ENCODE assay signal across 13 cellular contexts in the genomic region with DNA sequence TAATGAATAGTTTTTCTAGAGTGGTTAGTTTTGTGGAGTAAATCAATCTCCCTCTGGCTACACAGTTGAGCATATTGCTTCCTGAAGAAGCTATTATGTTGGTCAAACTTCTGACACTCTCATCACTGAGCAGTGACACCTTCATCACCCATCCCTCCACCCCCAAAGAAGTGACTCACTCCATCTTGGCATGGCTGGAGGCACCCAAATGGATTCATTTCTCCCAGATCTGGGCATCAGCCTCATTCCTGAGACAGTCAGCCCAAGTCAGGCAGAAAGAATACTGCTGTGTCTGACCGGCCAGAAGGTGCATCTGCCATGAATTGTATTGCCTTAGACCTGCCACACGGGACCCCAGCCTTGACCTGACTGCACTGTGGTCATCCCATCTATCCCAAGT.
DNase-seq lines count a peak whose midpoint lies in the region; ATAC-seq and TF ChIP-seq lines count a peak whose summit lies in the region.
"Had no signal": no experiment of that assay in that cellular context is flagged by ENCODE, and none has a peak within 500 bp of the region (broad histone marks: within the 10 kb centered on the region; RNA-seq: fewer than 3 reads in every experiment).

No MANE protein-coding gene starts in this region.

- H3K4me3 ChIP-seq in epithelial cell of esophagus (ENCODE audit: low read length) (no peak overlapping the region), stomach (no peak overlapping the region)

- no peak for TF ChIP-seq EP300 in stomach (IDR thresholded peaks at IDR 0.05)

- H3K9me3 ChIP-seq in stomach = peaks cover 0 to under 1% (median 0%) of the 10 kb centered on the region in 4 donors

- ATAC-seq in HG02642 (IDR thresholded peaks at IDR 0.05; ENCODE audit: poor library complexity, unreplicated experiment) = no peak

- H3K27me3 ChIP-seq in stomach = no peaks in the 10 kb centered on the region

- 82 to 94% (median 90%) methylated on average over 2 of the region's 2 CpGs for WGBS in stomach, 5 donors

- no peak for TF ChIP-seq CTCF in epithelial cell of esophagus (IDR thresholded peaks at IDR 0.05; ENCODE audit: insufficient read depth, low read depth, low read length, missing control alignments)
- TF ChIP-seq CTCF in stomach (IDR thresholded peaks at IDR 0.05) = no peak

- H3K27ac ChIP-seq in stomach = no peak overlapping the region
- H3K27ac ChIP-seq: C4-2B had no signal

- peaks cover 0 to 6% (median 0%) of the 10 kb centered on the region in 4 donors for H3K4me1 ChIP-seq in stomach

- H3K36me3 ChIP-seq in stomach = no peaks in the 10 kb centered on the region

- TF ChIP-seq POLR2A in stomach (IDR thresholded peaks at IDR 0.05) = no peak

- intact Hi-C loops in stomach (cut with DNase I; ENCODE audit: low total_unique reads) = no loop called here

- peak; percentile 36 for DNase-seq in GM03348 (ENCODE audit: low spot score)
- peak; percentile 4 for DNase-seq in RKO (ENCODE audit: low spot score)
- DNase-seq in epithelial cell of esophagus (ENCODE audit: low read depth) = peak; percentile 11
- DNase-seq in kidney tubule cell (ENCODE audit: low spot score) = peak; percentile 73
- DNase-seq in stomach = no peak
- DNase-seq in stimulated activated CD4-positive, alpha-beta T cell treated with anti-CD3 and anti-CD28 coated beads, Interleukin-4, amount 100 ng/mL, for 24 hours = no peak
- DNase-seq: ACHN; AML-193; Caco-2; CD4-positive, alpha-beta T cell; H9 had no signal

Comparison
In these comparisons a context has a peak if more than half of its experiments do, and no peak if none do; other contexts are left out.
1. DNase-seq: peak in GM03348 (single experiment), RKO (single experiment), epithelial cell of esophagus (single experiment) and kidney tubule cell (single experiment); none in stomach (single experiment) and stimulated activated CD4-positive, alpha-beta T cell treated with anti-CD3 and anti-CD28 coated beads, Interleukin-4, amount 100 ng/mL, for 24 hours (single experiment).